Comparison of ENCODE assay signal across 8 cellular contexts in genomic region chr2:174688079-174688478, GRCh38.
DNase-seq lines count a peak whose midpoint lies in the region; ATAC-seq and TF ChIP-seq lines count a peak whose summit lies in the region.

No MANE protein-coding gene starts in this region.

- H3K27ac ChIP-seq in CD8-positive, alpha-beta memory T cell (ENCODE audit: low read depth, low read length): no peak overlapping the region

- ATAC-seq in T-cell (replicated peaks in 1 of 4) (peak; percentile 50 to 62 (median 60)), GM18868 (IDR thresholded peaks at IDR 0.05; ENCODE audit: unreplicated experiment) (no peak)

- POLR2A ChIA-PET in CD8-positive, alpha-beta memory T cell (lab: Charles Lee): no interaction called here
- POLR2A ChIA-PET in T-cell (lab: Charles Lee): interaction anchor here (0.6 to 1.3 kb wide), 2 partner anchors 12 to 110 kb away, joined by 3 read pairs; no protein-coding TSS in a partner anchor

- H3K4me3 ChIP-seq in CD8-positive, alpha-beta memory T cell (ENCODE audit: low read length): no peak overlapping the region

- peaks cover 18 to 37% (median 24%) of the 10 kb centered on the region in 3 donors for H3K4me1 Mint-ChIP-seq in CD8-positive, alpha-beta memory T cell
- H3K4me1 Mint-ChIP-seq in HFFc6 (ENCODE audit: low read depth) (peaks cover 17% of the 10 kb centered on the region), T-cell (peaks cover 24 to 29% (median 26%) of the 10 kb centered on the region in 3 donors), immature natural killer cell (peaks cover 6 to 14% of the 10 kb centered on the region in 2 donors)

- no peaks in the 10 kb centered on the region for H3K4me1 ChIP-seq in CD8-positive, alpha-beta memory T cell (ENCODE audit: insufficient read depth, low read length)

- H3K9me3 Mint-ChIP-seq in CD8-positive, alpha-beta memory T cell: no peaks in the 10 kb centered on the region
- H3K9me3 Mint-ChIP-seq in HFFc6 (no peaks in the 10 kb centered on the region), T-cell (no peaks in the 10 kb centered on the region), immature natural killer cell (no peaks in the 10 kb centered on the region)

- CTCF ChIA-PET in CD8-positive, alpha-beta memory T cell (lab: Charles Lee): interaction anchor here (0.6 to 8.8 kb wide), 31 partner anchors 10 to 230 kb away, joined by 3 to 113 read pairs (median 5); partner anchors contain the start of gene WIPF1
- CTCF ChIA-PET in T-cell (lab: Charles Lee): interaction anchor here (0.5 to 6.1 kb wide), 29 partner anchors 8 to 226 kb away, joined by 3 to 73 read pairs (median 5); partner anchors contain the start of gene WIPF1 (in 2 of the 2)

- peak in 2 of 5 donors; percentile 36 to 47 for DNase-seq in CD8-positive, alpha-beta memory T cell
- DNase-seq in HFFc6 (peak; percentile 63), T-cell (no peak), immature natural killer cell (peak; percentile 23 to 48 (median 35)), NCI-H187 treated with DMSO at 0.1 percent for 48 hours (lab: John Stamatoyannopoulos, UW) (no peak), putamen (ENCODE audit: low spot score) (no peak), G401 (ENCODE audit: low spot score) (no peak)

- no peaks in the 10 kb centered on the region for H3K36me3 ChIP-seq in CD8-positive, alpha-beta memory T cell (ENCODE audit: insufficient read depth, low read length)

- TF ChIP-seq CTCF in HFFc6 (IDR thresholded peaks at IDR 0.05): peak; percentile 82

- H3K27ac Mint-ChIP-seq in CD8-positive, alpha-beta memory T cell: peak overlapping the region; percentile 19 to 67 (median 39)
- H3K27ac Mint-ChIP-seq in HFFc6 (no peak overlapping the region), T-cell (peak overlapping the region; percentile 56 to 73), immature natural killer cell (peak overlapping the region in 1 of 6 donors; percentile 32)

- H3K27me3 ChIP-seq in CD8-positive, alpha-beta memory T cell (ENCODE audit: insufficient read depth, low read length, poor library complexity, severe bottlenecking): no peaks in the 10 kb centered on the region

- H3K4me3 Mint-ChIP-seq in CD8-positive, alpha-beta memory T cell: peak overlapping the region in 1 of 7 donors; percentile 57
- H3K4me3 Mint-ChIP-seq in HFFc6: no peak overlapping the region
- no peak overlapping the region for H3K4me3 Mint-ChIP-seq in T-cell
- no peak overlapping the region for H3K4me3 Mint-ChIP-seq in immature natural killer cell

- no peaks in the 10 kb centered on the region for H3K9me3 ChIP-seq in CD8-positive, alpha-beta memory T cell (ENCODE audit: low read length)

- peaks cover 0 to 4% (median 0%) of the 10 kb centered on the region in 3 donors for H3K36me3 Mint-ChIP-seq in CD8-positive, alpha-beta memory T cell
- H3K36me3 Mint-ChIP-seq in HFFc6 (ENCODE audit: low read depth) (no peaks in the 10 kb centered on the region), T-cell (no peaks in the 10 kb centered on the region), immature natural killer cell (no peaks in the 10 kb centered on the region)

- in situ Hi-C loops in G401 (cut with HindIII; ENCODE audit: low sequenced_read_pairs): no loop called here

- peaks cover 2 to 8% of the 10 kb centered on the region in 2 donors for H3K27me3 Mint-ChIP-seq in CD8-positive, alpha-beta memory T cell
- H3K27me3 Mint-ChIP-seq in HFFc6 (ENCODE audit: insufficient read depth) (no peaks in the 10 kb centered on the region; the same call in 1 of the 2 replicates), T-cell (no peaks in the 10 kb centered on the region), immature natural killer cell (ENCODE audit: low read depth in 3 of 3) (peaks cover 5 to 14% (median 5%) of the 10 kb centered on the region in 3 donors)

Comparison
In these comparisons a context has a peak if more than half of its experiments do, and no peak if none do; other contexts are left out.
1. DNase-seq: peak in HFFc6 (single experiment) and immature natural killer cell (3 of 3); none in T-cell (0 of 34), NCI-H187 treated with DMSO at 0.1 percent for 48 hours (single experiment), putamen (single experiment) and G401 (single experiment).